In genomic region chr10:6037975-6038624, GRCh38 we compare ENCODE assay signal across 16 cellular contexts. TPM values are rescaled to one million over a fixed set of nuclear protein-coding genes. Genes with fewer than 3 reads are reported as not detected.
DNase-seq lines count a peak whose midpoint lies in the region; ATAC-seq lines count a peak whose summit lies in the region.
"Had no signal": no experiment of that assay in that cellular context is flagged by ENCODE, and none has a peak within 500 bp of the region (broad histone marks: within the 10 kb centered on the region; RNA-seq: fewer than 3 reads in every experiment).

No MANE protein-coding gene starts in this region.

- intact Hi-C loops in activated naive CD4-positive, alpha-beta T cell treated with anti-CD3 and anti-CD28 coated beads for 36 hours (cut with micrococcal nuclease): loop anchor here (1.0 to 2.0 kb wide), 2 partner anchors 13 to 23 kb away; no protein-coding TSS in a partner anchor

- H3K9me3 Mint-ChIP-seq in activated naive CD4-positive, alpha-beta T cell treated with anti-CD3 and anti-CD28 coated beads for 36 hours: no peaks in the 10 kb centered on the region
- no peaks in the 10 kb centered on the region for H3K9me3 Mint-ChIP-seq in stimulated activated naive CD8-positive, alpha-beta T cell treated with anti-CD3 and anti-CD28 coated beads, Interleukin-15, Interleukin-2, amounts not matched to agents 100 ng/mL and 50 ng/mL, for 24 hours
- H3K9me3 Mint-ChIP-seq: type B pancreatic cell had no signal

- ATAC-seq in HG02884 (IDR thresholded peaks at IDR 0.05; ENCODE audit: unreplicated experiment): no peak
- ATAC-seq: SK-N-SH treated with all-trans-retinoic acid at 6 μM for 48 hours had no signal

- peak; percentile 17 for DNase-seq in activated naive CD4-positive, alpha-beta T cell treated with anti-CD3 and anti-CD28 coated beads for 36 hours
- DNase-seq in activated naive CD4-positive, alpha-beta T cell (lab: John Stamatoyannopoulos, UW): no peak
- DNase-seq in T-helper 9 cell (peak; percentile 22), NCI-H510A (lab: John Stamatoyannopoulos, UW) (no peak), NCI-H2196 (lab: John Stamatoyannopoulos, UW; ENCODE audit: unreplicated experiment) (no peak)
- peak; percentile 27 for DNase-seq in effector CD4-positive, alpha-beta T cell
- DNase-seq: activated CD4-positive, alpha-beta T cell treated with anti-CD3 and anti-CD28 coated beads for 48 hours; anterior cingulate cortex; NCI-H1092; NCI-H226; nucleus accumbens had no signal

- H3K36me3 Mint-ChIP-seq in activated naive CD4-positive, alpha-beta T cell treated with anti-CD3 and anti-CD28 coated beads for 36 hours (ENCODE audit: low read depth): peaks cover 86% of the 10 kb centered on the region
- peaks cover 99% of the 10 kb centered on the region for H3K36me3 Mint-ChIP-seq in stimulated activated naive CD8-positive, alpha-beta T cell treated with anti-CD3 and anti-CD28 coated beads, Interleukin-15, Interleukin-2, amounts not matched to agents 100 ng/mL and 50 ng/mL, for 24 hours (ENCODE audit: low read depth)
- H3K36me3 Mint-ChIP-seq: type B pancreatic cell had no signal

- peaks cover 79% of the 10 kb centered on the region for H3K4me1 Mint-ChIP-seq in activated naive CD4-positive, alpha-beta T cell treated with anti-CD3 and anti-CD28 coated beads for 36 hours (ENCODE audit: low read depth)
- H3K4me1 Mint-ChIP-seq in stimulated activated naive CD8-positive, alpha-beta T cell treated with anti-CD3 and anti-CD28 coated beads, Interleukin-15, Interleukin-2, amounts not matched to agents 100 ng/mL and 50 ng/mL, for 24 hours (ENCODE audit: low read depth): peaks cover 97% of the 10 kb centered on the region

- H3K27ac Mint-ChIP-seq in activated naive CD4-positive, alpha-beta T cell treated with anti-CD3 and anti-CD28 coated beads for 36 hours: peak overlapping the region; percentile 76
- H3K27ac Mint-ChIP-seq in stimulated activated naive CD8-positive, alpha-beta T cell treated with anti-CD3 and anti-CD28 coated beads, Interleukin-15, Interleukin-2, amounts not matched to agents 100 ng/mL and 50 ng/mL, for 24 hours: peak overlapping the region; percentile 88
- H3K27ac Mint-ChIP-seq: type B pancreatic cell had no signal

- H3K27me3 Mint-ChIP-seq in activated naive CD4-positive, alpha-beta T cell treated with anti-CD3 and anti-CD28 coated beads for 36 hours (ENCODE audit: low read depth): no peaks in the 10 kb centered on the region
- H3K27me3 Mint-ChIP-seq in stimulated activated naive CD8-positive, alpha-beta T cell treated with anti-CD3 and anti-CD28 coated beads, Interleukin-15, Interleukin-2, amounts not matched to agents 100 ng/mL and 50 ng/mL, for 24 hours: no peaks in the 10 kb centered on the region

- no peak overlapping the region for H3K4me3 Mint-ChIP-seq in activated naive CD4-positive, alpha-beta T cell treated with anti-CD3 and anti-CD28 coated beads for 36 hours
- H3K4me3 Mint-ChIP-seq in stimulated activated naive CD8-positive, alpha-beta T cell treated with anti-CD3 and anti-CD28 coated beads, Interleukin-15, Interleukin-2, amounts not matched to agents 100 ng/mL and 50 ng/mL, for 24 hours: peak overlapping the region; percentile 28
- H3K4me3 Mint-ChIP-seq: type B pancreatic cell had no signal

- CTCF ChIA-PET in activated naive CD4-positive, alpha-beta T cell treated with anti-CD3 and anti-CD28 coated beads for 36 hours (lab: Charles Lee): interaction anchor here (0.5 to 1.6 kb wide), 6 partner anchors 10 to 602 kb away, joined by 3 to 5 read pairs (median 4); no protein-coding TSS in a partner anchor

RNA-seq across cellular contexts. Expression of gene IL2RA, which starts 24.1 kb away (rescaled TPM):
- total RNA-seq in activated naive CD4-positive, alpha-beta T cell treated with anti-CD3 and anti-CD28 coated beads for 36 hours: 100 to 1,000 TPM; 443 to 471 TPM
- total RNA-seq: lung microvascular endothelial cell had no signal

RNA-seq across cellular contexts. Expression of gene RBM17, which starts 50.7 kb away (rescaled TPM):
- 100 to 1,000 TPM; 157 to 162 TPM for total RNA-seq in activated naive CD4-positive, alpha-beta T cell treated with anti-CD3 and anti-CD28 coated beads for 36 hours

Comparison
In these comparisons a context has a peak if more than half of its experiments do, and no peak if none do; other contexts are left out.
1. DNase-seq: peak in activated naive CD4-positive, alpha-beta T cell treated with anti-CD3 and anti-CD28 coated beads for 36 hours (single experiment), T-helper 9 cell (single experiment) and effector CD4-positive, alpha-beta T cell (single experiment); none in activated naive CD4-positive, alpha-beta T cell (0 of 4), NCI-H510A (single experiment) and NCI-H2196 (single experiment).